ENCODE assay signal across 20 cellular contexts in genomic region chr4:173699841-173700475, GRCh38.
DNase-seq lines count a peak whose midpoint lies in the region; ATAC-seq and TF ChIP-seq lines count a peak whose summit lies in the region.
"Had no signal": no experiment of that assay in that cellular context is flagged by ENCODE, and none has a peak within 500 bp of the region (broad histone marks: within the 10 kb centered on the region; RNA-seq: fewer than 3 reads in every experiment).

No MANE protein-coding gene starts in this region.

- H3K27me3 ChIP-seq in heart left ventricle = no peaks in the 10 kb centered on the region
- H3K27me3 ChIP-seq: BE2C; BLaER1 treated with 17β-estradiol and CSF1 and Interleukin-3, amounts not matched to agents 10 nM and 100 nM had no signal

- H3K4me3 ChIP-seq in heart left ventricle = peak overlapping the region in 5 of 12 donors; percentile 15 to 50 (median 38)
- H3K4me3 ChIP-seq: BLaER1 treated with 17β-estradiol and CSF1 and Interleukin-3, amounts not matched to agents 10 nM and 100 nM; GM12878; GM23338 had no signal

- no peak for TF ChIP-seq CTCF in heart left ventricle (IDR thresholded peaks at IDR 0.05)

- H3K27ac ChIP-seq in heart left ventricle = peak overlapping the region in 8 of 12 donors; percentile 0 to 93 (median 78)
- H3K27ac ChIP-seq: 22Rv1; BLaER1 treated with 17β-estradiol and CSF1 and Interleukin-3, amounts not matched to agents 10 nM and 100 nM had no signal

- DNase-seq in heart left ventricle = no peak
- no peak for DNase-seq in Right ventricle myocardium inferior (ENCODE audit: missing footprints)
- peak; percentile 7 for DNase-seq in RPMI7951 (ENCODE audit: low read depth)
- peak; percentile 84 for DNase-seq in foreskin melanocyte
- no peak for DNase-seq in activated CD4-positive, alpha-beta T cell treated with anti-CD3 and anti-CD28 coated beads for 4 hours
- DNase-seq in activated CD4-positive, alpha-beta T cell treated with anti-CD3 and anti-CD28 coated beads for 1 hour = no peak
- DNase-seq: ACHN; AML-193; BE2C; Caco-2; CD4-positive, alpha-beta T cell; CD8-positive, alpha-beta memory T cell; DMS153; DND-41; H9 had no signal

- no peaks in the 10 kb centered on the region for H3K9me3 ChIP-seq in heart left ventricle
- H3K9me3 ChIP-seq: BE2C; BLaER1 treated with 17β-estradiol and CSF1 and Interleukin-3, amounts not matched to agents 10 nM and 100 nM; Caco-2 had no signal

- peaks cover 0 to 7% (median 0%) of the 10 kb centered on the region in 12 donors for H3K4me1 ChIP-seq in heart left ventricle
- H3K4me1 ChIP-seq: BE2C; BLaER1 treated with 17β-estradiol and CSF1 and Interleukin-3, amounts not matched to agents 10 nM and 100 nM; Caco-2 had no signal

- H3K36me3 ChIP-seq in heart left ventricle = no peaks in the 10 kb centered on the region
- H3K36me3 ChIP-seq: BE2C; BLaER1 treated with 17β-estradiol and CSF1 and Interleukin-3, amounts not matched to agents 10 nM and 100 nM had no signal

- TF ChIP-seq POLR2A in heart left ventricle (IDR thresholded peaks at IDR 0.05) = no peak

- intact Hi-C loops in heart left ventricle (cut with DNase I) = loop anchor here in 5 of 10 donors (5.0 kb wide), 4 partner anchors 37 to 168 kb away; partner anchors contain the start of gene HAND2 (in 2 of the 5)
- intact Hi-C loops in Right ventricle myocardium inferior (cut with DNase I) = loop anchor here (5.0 kb wide), 1 partner anchor 37 kb away; no protein-coding TSS in a partner anchor

- ATAC-seq in heart left ventricle (no peak), Right ventricle myocardium inferior (no peak)
- ATAC-seq: GM12878, GM23338, HCT116 had no signal

- WGBS in heart left ventricle, 4 donors = 49 to 79% (median 61%) methylated on average over 2 of the region's 2 CpGs

Comparison
In these comparisons a context has a peak if more than half of its experiments do, and no peak if none do; other contexts are left out.
1. DNase-seq: peak in RPMI7951 (single experiment) and foreskin melanocyte (single experiment); none in heart left ventricle (0 of 5), Right ventricle myocardium inferior (single experiment), activated CD4-positive, alpha-beta T cell treated with anti-CD3 and anti-CD28 coated beads for 4 hours (0 of 2) and activated CD4-positive, alpha-beta T cell treated with anti-CD3 and anti-CD28 coated beads for 1 hour (single experiment).